In genomic region chr13:80239116-80239515, GRCh38 we compare ENCODE assay signal across 28 cellular contexts.
"Had no signal": no experiment of that assay in that cellular context is flagged by ENCODE, and none has a peak within 500 bp of the region (broad histone marks: within the 10 kb centered on the region; RNA-seq: fewer than 3 reads in every experiment).

No MANE protein-coding gene starts in this region.

- H2AFZ ChIP-seq: neural progenitor cell, parathyroid adenoma had no signal

- H3K4me3 ChIP-seq: coronary artery, left ventricle myocardium inferior, neural progenitor cell, right atrium auricular region, tibial nerve, vagina had no signal

- H3K4me1 Mint-ChIP-seq: activated CD4-positive, alpha-beta memory T cell treated with anti-CD3 and anti-CD28 coated beads, Interleukin-2, amount 10 ng/mL, durations not matched to agents 7 days and 5 days; activated CD4-positive, alpha-beta T cell treated with anti-CD3 and anti-CD28 coated beads, Interleukin-2, amount 10 ng/mL, durations not matched to agents 24 days and 14 days; natural killer cell had no signal

- DNase-seq: activated CD4-positive, alpha-beta memory T cell treated with anti-CD3 and anti-CD28 coated beads, Interleukin-2, amount 10 ng/mL, durations not matched to agents 7 days and 5 days; activated CD4-positive, alpha-beta T cell treated with anti-CD3 and anti-CD28 coated beads, Interleukin-2, amount 10 ng/mL, durations not matched to agents 24 days and 14 days; activated CD4-positive, CD25-positive, alpha-beta regulatory T cell treated with anti-CD3 and anti-CD28 coated beads, Interleukin-2, amount 50 U/mL, for 72 hours; activated CD8-positive, alpha-beta memory T cell treated with anti-CD3 and anti-CD28 coated beads, Interleukin-2, amount 50 U/mL, for 48 hours; activated gamma-delta T cell; activated naive CD4-positive, alpha-beta T cell treated with anti-CD3 and anti-CD28 coated beads, Interleukin-2, amount 50 U/mL, for 16 hours; activated T-cell treated with anti-CD3 and anti-CD28 coated beads, Interleukin-2, amount 50 U/mL, for 24 hours; amniotic stem cell; brain microvascular endothelial cell; head of caudate nucleus; hypothalamus; left ventricle myocardium inferior; mammary epithelial cell; natural killer cell; occipital lobe; stimulated activated CD4-positive, alpha-beta T cell treated with anti-CD3 and anti-CD28 coated beads, Interleukin-15, amount 100 ng/mL, for 24 hours; stimulated activated CD4-positive, alpha-beta T cell treated with anti-CD3 and anti-CD28 coated beads, Interleukin-2, amount 100 ng/mL, for 24 hours; stimulated activated naive CD4-positive, alpha-beta T cell treated with Interleukin-2 at 50 U/mL for 16 hours; SW 1271; T-helper 9 cell; WERI-Rb-1 had no signal

- H3K9ac ChIP-seq: neural progenitor cell, parathyroid adenoma had no signal

- H3K27ac Mint-ChIP-seq: activated CD4-positive, alpha-beta memory T cell treated with anti-CD3 and anti-CD28 coated beads, Interleukin-2, amount 10 ng/mL, durations not matched to agents 7 days and 5 days; activated CD4-positive, alpha-beta T cell treated with anti-CD3 and anti-CD28 coated beads, Interleukin-2, amount 10 ng/mL, durations not matched to agents 24 days and 14 days; activated T-cell treated with anti-CD3 and anti-CD28 coated beads, Interleukin-2, amount 50 U/mL, for 24 hours; natural killer cell; neural progenitor cell; T-helper 1 cell treated with Interleukin-12 subunit alpha and Interleukin-12 subunit beta and Interleukin-4 antibody, amounts not matched to agents 30 μg/mL and 1 μg/mL, for 36 hours had no signal

- H3K27ac ChIP-seq: brain microvascular endothelial cell, coronary artery, left ventricle myocardium inferior, neural progenitor cell, parathyroid adenoma, right atrium auricular region, tibial nerve, vagina, WERI-Rb-1 had no signal

- H3K4me1 ChIP-seq: neural progenitor cell, parathyroid adenoma had no signal

- H3K36me3 ChIP-seq: brain microvascular endothelial cell, left ventricle myocardium inferior, neural progenitor cell, right atrium auricular region, tibial nerve, vagina, WERI-Rb-1 had no signal

- ATAC-seq: natural killer cell had no signal

- H3K27me3 ChIP-seq: brain microvascular endothelial cell, neural progenitor cell, right atrium auricular region, tibial nerve, vagina had no signal

- H3K4me2 ChIP-seq: neural progenitor cell had no signal

- H3K36me3 Mint-ChIP-seq: natural killer cell, neural progenitor cell had no signal

- H3K27me3 Mint-ChIP-seq: activated CD4-positive, alpha-beta memory T cell treated with anti-CD3 and anti-CD28 coated beads, Interleukin-2, amount 10 ng/mL, durations not matched to agents 7 days and 5 days; activated CD4-positive, alpha-beta T cell treated with anti-CD3 and anti-CD28 coated beads, Interleukin-2, amount 10 ng/mL, durations not matched to agents 24 days and 14 days; activated T-cell treated with anti-CD3 and anti-CD28 coated beads, Interleukin-2, amount 50 U/mL, for 24 hours had no signal

- H3K9me3 ChIP-seq: left ventricle myocardium inferior, right atrium auricular region, tibial nerve, vagina had no signal

- H3K79me2 ChIP-seq: parathyroid adenoma had no signal

- H3K4me3 Mint-ChIP-seq: activated CD4-positive, alpha-beta memory T cell treated with anti-CD3 and anti-CD28 coated beads, Interleukin-2, amount 10 ng/mL, durations not matched to agents 7 days and 5 days; activated CD4-positive, alpha-beta T cell treated with anti-CD3 and anti-CD28 coated beads, Interleukin-2, amount 10 ng/mL, durations not matched to agents 24 days and 14 days; activated T-cell treated with anti-CD3 and anti-CD28 coated beads, Interleukin-2, amount 50 U/mL, for 24 hours; natural killer cell; neural progenitor cell; T-helper 1 cell treated with Interleukin-12 subunit alpha and Interleukin-12 subunit beta and Interleukin-4 antibody, amounts not matched to agents 30 μg/mL and 1 μg/mL, for 36 hours had no signal

- H3K9me3 Mint-ChIP-seq: activated CD4-positive, alpha-beta T cell treated with anti-CD3 and anti-CD28 coated beads, Interleukin-2, amount 10 ng/mL, durations not matched to agents 24 days and 14 days; activated T-cell treated with anti-CD3 and anti-CD28 coated beads, Interleukin-2, amount 50 U/mL, for 24 hours; natural killer cell; T-helper 1 cell treated with Interleukin-12 subunit alpha and Interleukin-12 subunit beta and Interleukin-4 antibody, amounts not matched to agents 30 μg/mL and 1 μg/mL, for 36 hours had no signal
